8 cellular contexts compared by ENCODE assay signal in the genomic region with DNA sequence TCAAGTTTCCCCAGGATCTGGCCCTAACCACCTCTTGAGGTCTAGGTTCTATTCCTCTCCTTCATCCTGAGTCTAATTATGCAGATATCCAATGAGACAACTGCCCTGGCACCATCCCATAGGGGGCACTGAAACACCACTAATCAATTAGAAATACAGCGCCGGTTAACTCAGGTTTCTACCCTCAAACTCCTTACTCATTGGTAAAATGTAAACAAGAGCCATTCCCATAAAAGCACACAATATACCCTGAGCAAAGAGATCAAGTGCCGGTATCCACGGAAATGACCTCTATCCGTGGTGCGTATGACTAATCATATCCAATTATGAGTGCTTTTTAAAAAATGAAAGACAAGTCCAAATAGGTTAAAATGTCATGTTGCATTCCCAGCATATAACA.
DNase-seq lines count a peak whose midpoint lies in the region; ATAC-seq and TF ChIP-seq lines count a peak whose summit lies in the region.

No MANE protein-coding gene starts in this region.

- H3K27me3 ChIP-seq in BE2C, result no peaks in the 10 kb centered on the region

- H3K4me1 ChIP-seq in BE2C, result no peaks in the 10 kb centered on the region; the same call in 1 of the 2 replicates

- DNase-seq in BE2C (peak; percentile 19), NCI-H2107 treated with DMSO at 0.1 percent for 48 hours (lab: John Stamatoyannopoulos, UW; ENCODE audit: unreplicated experiment) (peak; percentile 66), cerebellar cortex (ENCODE audit: low spot score) (peak; percentile 53), kidney tubule cell (ENCODE audit: low spot score) (peak; percentile 68), NCI-H226 (no peak)
- DNase-seq in activated CD4-positive, alpha-beta T cell treated with anti-CD3 and anti-CD28 coated beads for 24 hours (ENCODE audit: low read depth in 2 of 2), result peak; percentile 22 to 41
- peak; percentile 42 to 61 for DNase-seq in stimulated activated CD4-positive, alpha-beta T cell treated with anti-CD3 and anti-CD28 coated beads, Interleukin-4, amount 100 ng/mL, for 4 hours

- peak; percentile 71 for ATAC-seq in GM21619 (IDR thresholded peaks at IDR 0.05; ENCODE audit: unreplicated experiment)

- peak; percentile 49 for TF ChIP-seq CTCF in BE2C (IDR thresholded peaks at IDR 0.05; ENCODE audit: low read depth, low read length)

- H3K36me3 ChIP-seq in BE2C, result no peaks in the 10 kb centered on the region

- no peaks in the 10 kb centered on the region for H3K9me3 ChIP-seq in BE2C

- H3K4me3 ChIP-seq in BE2C (ENCODE audit: low read depth, low read length), result no peak overlapping the region
